8 cellular contexts compared by ENCODE assay signal in the genomic region with DNA sequence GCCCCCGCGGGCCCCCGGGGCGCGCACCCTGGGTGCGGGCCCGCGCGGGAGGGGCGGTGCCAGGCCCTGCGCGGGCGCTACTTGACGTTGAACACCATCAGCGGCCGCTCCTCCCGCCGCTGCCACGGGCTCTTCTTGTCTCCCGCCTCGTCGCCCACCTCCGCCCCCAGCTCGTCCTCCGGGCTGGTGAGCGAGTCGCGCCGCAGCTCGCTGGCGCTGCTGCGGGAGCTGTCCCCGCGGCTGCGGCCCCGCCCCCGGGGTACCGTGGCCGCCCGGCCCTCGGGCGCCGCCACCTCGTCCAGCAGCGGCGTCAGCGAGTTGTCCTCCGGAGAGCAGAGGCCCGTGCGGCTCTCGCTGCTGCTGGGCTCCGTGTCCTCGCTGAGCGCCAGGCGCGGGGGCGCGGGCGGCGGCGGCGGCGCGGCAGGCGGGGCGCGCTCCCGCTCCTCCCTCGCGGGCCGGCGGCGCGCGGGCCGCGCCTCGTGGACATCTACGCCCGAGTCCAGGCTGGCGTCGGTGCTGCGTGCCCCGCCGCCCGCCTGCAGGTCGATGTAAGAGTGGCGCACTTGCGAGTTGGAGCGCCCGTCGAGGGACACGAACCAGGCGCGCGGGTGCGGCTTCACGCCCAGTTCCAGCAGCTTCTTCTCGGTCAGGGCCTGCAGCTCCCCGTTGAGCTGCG. TPM values are rescaled to one million over a fixed set of nuclear protein-coding genes. Genes with fewer than 3 reads are reported as not detected.
DNase-seq lines count a peak whose midpoint lies in the region; ATAC-seq and TF ChIP-seq lines count a peak whose summit lies in the region.

No MANE protein-coding gene starts in this region.

- peak overlapping the region in 1 of 2 donors; percentile 61 for H3K27ac ChIP-seq in breast epithelium
- H3K27ac ChIP-seq in upper lobe of right lung: no peak overlapping the region

- no peaks in the 10 kb centered on the region for H3K4me1 ChIP-seq in breast epithelium
- H3K4me1 ChIP-seq in upper lobe of right lung: no peaks in the 10 kb centered on the region

- DNase-seq in breast epithelium (ENCODE audit: low spot score in 2 of 2) (no peak), MCF 10A (ENCODE audit: unreplicated experiment) (no peak), iPS-NIHi7 (ENCODE audit: extremely low spot score) (peak; percentile 58), upper lobe of right lung (peak; percentile 74), NCI-H345 (lab: John Stamatoyannopoulos, UW) (no peak), posterior vena cava (ENCODE audit: low spot score) (no peak)
- no peak for DNase-seq in activated naive CD4-positive, alpha-beta T cell treated with anti-CD3 and anti-CD28 coated beads, Interleukin-2, amount 50 U/mL, for 72 hours (ENCODE audit: low spot score in 2 of 2)

- no peaks in the 10 kb centered on the region for H3K9me3 Mint-ChIP-seq in MCF 10A (ENCODE audit: unreplicated experiment)
- H3K9me3 Mint-ChIP-seq in activated naive CD4-positive, alpha-beta T cell treated with anti-CD3 and anti-CD28 coated beads, Interleukin-2, amount 50 U/mL, for 72 hours: no peaks in the 10 kb centered on the region

- BruUV-seq in MCF 10A (replicated peaks; lab: Mats Ljungman, UMichigan): no TSS peak

- POLR2A ChIA-PET in MCF 10A (lab: Yijun Ruan, JAX): interaction anchor here (0.7 to 1.1 kb wide), 2 partner anchors 149 to 152 kb away, joined by 3 read pairs; no protein-coding TSS in a partner anchor

- no peak overlapping the region for H3K27ac Mint-ChIP-seq in MCF 10A (ENCODE audit: low read depth, unreplicated experiment)
- H3K27ac Mint-ChIP-seq in activated naive CD4-positive, alpha-beta T cell treated with anti-CD3 and anti-CD28 coated beads, Interleukin-2, amount 50 U/mL, for 72 hours: no peak overlapping the region

- peaks cover 8% of the 10 kb centered on the region for H3K36me3 ChIP-seq in breast epithelium
- H3K36me3 ChIP-seq in upper lobe of right lung: peaks cover 39% of the 10 kb centered on the region

- intact Hi-C loops in breast epithelium (cut with DNase I; ENCODE audit: low total_unique reads) (loop anchor here (5.0 kb wide), 1 partner anchor 499 kb away; no protein-coding TSS in a partner anchor), MCF 10A (cut with micrococcal nuclease) (no loop called here), upper lobe of right lung (cut with DNase I) (no loop called here), posterior vena cava (cut with DNase I) (no loop called here)

- H3K4me1 Mint-ChIP-seq in MCF 10A (ENCODE audit: insufficient read depth, unreplicated experiment): no peaks in the 10 kb centered on the region

- H3K4me3 ChIP-seq in breast epithelium (peak overlapping the region; percentile 23 to 75 (median 53)), upper lobe of right lung (peak overlapping the region; percentile 23)

- H3K27me3 ChIP-seq in breast epithelium (no peaks in the 10 kb centered on the region), upper lobe of right lung (no peaks in the 10 kb centered on the region)

- H3K9me3 ChIP-seq in breast epithelium: no peaks in the 10 kb centered on the region
- no peaks in the 10 kb centered on the region for H3K9me3 ChIP-seq in upper lobe of right lung

- peaks cover 20% of the 10 kb centered on the region for H3K36me3 Mint-ChIP-seq in MCF 10A (ENCODE audit: insufficient read depth, unreplicated experiment)
- no peaks in the 10 kb centered on the region for H3K36me3 Mint-ChIP-seq in activated naive CD4-positive, alpha-beta T cell treated with anti-CD3 and anti-CD28 coated beads, Interleukin-2, amount 50 U/mL, for 72 hours

- no peak for TF ChIP-seq POLR2A in breast epithelium (IDR thresholded peaks at IDR 0.05)

- H3K4me3 Mint-ChIP-seq in MCF 10A (ENCODE audit: unreplicated experiment): no peak overlapping the region

- ATAC-seq in activated naive CD4-positive, alpha-beta T cell treated with anti-CD3 and anti-CD28 coated beads, Interleukin-2, amount 50 U/mL, for 72 hours: peak; percentile 16 to 40
- ATAC-seq in upper lobe of right lung (peak; percentile 46), HG03280 (IDR thresholded peaks at IDR 0.05; ENCODE audit: unreplicated experiment) (no peak)

- CTCF ChIA-PET in MCF 10A (lab: Yijun Ruan, JAX): interaction anchor here (0.5 to 1.1 kb wide), 5 partner anchors 9 to 1479 kb away, joined by 3 to 4 read pairs (median 3); no protein-coding TSS in a partner anchor

- TF ChIP-seq CTCF in breast epithelium (IDR thresholded peaks at IDR 0.05): no peak
- TF ChIP-seq CTCF in MCF 10A (IDR thresholded peaks at IDR 0.05; ENCODE audit: unreplicated experiment): no peak
- TF ChIP-seq CTCF in upper lobe of right lung (IDR thresholded peaks at IDR 0.05): no peak

- H3K27me3 Mint-ChIP-seq in MCF 10A (ENCODE audit: insufficient read depth, unreplicated experiment): no peaks in the 10 kb centered on the region

RNA-seq across cellular contexts. Expression of gene GRN, which starts 8.7 kb away (rescaled TPM):
- total RNA-seq in breast epithelium (100 to 1,000 TPM; 166 to 372 (median 252) TPM), MCF 10A (2022) (143 and 144 TPM in 2 replicates), upper lobe of right lung (722 TPM), posterior vena cava (100 to 1,000 TPM; 149 to 261 TPM)
- total RNA-seq in activated naive CD4-positive, alpha-beta T cell treated with anti-CD3 and anti-CD28 coated beads, Interleukin-2, amount 50 U/mL, for 72 hours: 10 to 100 TPM; 65.0 to 73.0 TPM

RNA-seq across cellular contexts. Expression of gene FAM171A2, which starts 9.9 kb away (rescaled TPM):
- total RNA-seq in breast epithelium (1 to 10 TPM in 2 of 3 donors, under 1 TPM in 1; 0.88 to 2.9 (median 2.7) TPM), MCF 10A (2022) (0.30 TPM in 1 of 2 replicates, not detected in the other), upper lobe of right lung (1.8 TPM), posterior vena cava (under 1 TPM; 0.43 to 0.69 TPM)
- under 1 TPM; 0.35 to 0.43 TPM for total RNA-seq in activated naive CD4-positive, alpha-beta T cell treated with anti-CD3 and anti-CD28 coated beads, Interleukin-2, amount 50 U/mL, for 72 hours

RNA-seq across cellular contexts. Expression of gene SLC25A39, which starts 29.2 kb away (rescaled TPM):
- total RNA-seq in breast epithelium (10 to 100 TPM; 53.1 to 88.2 (median 64.2) TPM), MCF 10A (2022) (157 and 169 TPM in 2 replicates), upper lobe of right lung (76.8 TPM), posterior vena cava (10 to 100 TPM; 47.0 to 56.9 TPM)
- total RNA-seq in activated naive CD4-positive, alpha-beta T cell treated with anti-CD3 and anti-CD28 coated beads, Interleukin-2, amount 50 U/mL, for 72 hours: 100 to 1,000 TPM in 1 of 2 donors, 10 to 100 TPM in 1; 92.4 to 131 TPM

RNA-seq across cellular contexts. Expression of gene ITGA2B, which starts 35.7 kb away (rescaled TPM):
- 1 to 10 TPM in 2 of 3 donors, under 1 TPM in 1; 0.66 to 1.2 (median 1.1) TPM for total RNA-seq in breast epithelium
- 0.12 and 0.52 TPM in 2 replicates for total RNA-seq in MCF 10A (2022)
- total RNA-seq in activated naive CD4-positive, alpha-beta T cell treated with anti-CD3 and anti-CD28 coated beads, Interleukin-2, amount 50 U/mL, for 72 hours: 1 to 10 TPM; 2.6 to 3.2 TPM
- 4.6 TPM for total RNA-seq in upper lobe of right lung
- total RNA-seq in posterior vena cava: 1 to 10 TPM; 1.4 to 2.0 TPM

RNA-seq across cellular contexts. Expression of gene RUNDC3A, which starts 45.4 kb away (rescaled TPM):
- 1 to 10 TPM in 1 of 3 donors, under 1 TPM in 1, not detected in 1; 0.48 to 1.6 TPM for total RNA-seq in breast epithelium
- total RNA-seq in MCF 10A (2022): 0.28 and 1.0 TPM in 2 replicates
- 1 to 10 TPM; 1.0 to 1.9 TPM for total RNA-seq in activated naive CD4-positive, alpha-beta T cell treated with anti-CD3 and anti-CD28 coated beads, Interleukin-2, amount 50 U/mL, for 72 hours
- total RNA-seq in upper lobe of right lung: 0.32 TPM
- total RNA-seq in posterior vena cava: under 1 TPM in 1 of 2 donors, not detected in 1; 0.83 TPM

Comparison
In these comparisons a context has a peak if more than half of its experiments do, and no peak if none do; other contexts are left out.
1. DNase-seq: peak in iPS-NIHi7 (single experiment) and upper lobe of right lung (single experiment); none in breast epithelium (0 of 2), MCF 10A (single experiment), activated naive CD4-positive, alpha-beta T cell treated with anti-CD3 and anti-CD28 coated beads, Interleukin-2, amount 50 U/mL, for 72 hours (0 of 2), NCI-H345 (single experiment) and posterior vena cava (single experiment).